In genomic region chr11:44029507-44029845, GRCh38 we compare ENCODE assay signal across 17 cellular contexts. TPM values are rescaled to one million over a fixed set of nuclear protein-coding genes. Genes with fewer than 3 reads are reported as not detected.
"Had no signal": no experiment of that assay in that cellular context is flagged by ENCODE, and none has a peak within 500 bp of the region (broad histone marks: within the 10 kb centered on the region; RNA-seq: fewer than 3 reads in every experiment).

No MANE protein-coding gene starts in this region.

- ATAC-seq: activated CD4-positive, alpha-beta T cell treated with anti-CD3 and anti-CD28 coated beads for 36 hours; activated naive CD4-positive, alpha-beta T cell treated with anti-CD3 and anti-CD28 coated beads, Interleukin-2, amount 50 U/mL, for 72 hours; body of pancreas; foreskin keratinocyte; natural killer cell had no signal

- DNase-seq: activated CD4-positive, alpha-beta memory T cell treated with anti-CD3 and anti-CD28 coated beads for 36 hours; activated CD4-positive, alpha-beta T cell treated with anti-CD3 and anti-CD28 coated beads for 36 hours; activated effector memory CD4-positive, alpha-beta T cell treated with anti-CD3 and anti-CD28 coated beads, Interleukin-2, amount 50 U/mL, for 16 hours; activated T-cell treated with anti-CD3 and anti-CD28 coated beads, Interleukin-2, amount 50 U/mL, for 48 hours; body of pancreas; effector CD8-positive, alpha-beta T cell; foreskin keratinocyte; natural killer cell; stimulated activated CD4-positive, alpha-beta T cell treated with anti-CD3 and anti-CD28 coated beads, Interleukin-12 subunit alpha, Interleukin-12 subunit beta, amount 100 ng/mL, for 4 hours; stimulated activated CD4-positive, alpha-beta T cell treated with anti-CD3 and anti-CD28 coated beads, Interleukin-2, amount 100 ng/mL, for 24 hours; stomach had no signal

- H3K36me3 ChIP-seq: stomach had no signal

- H3K36me3 Mint-ChIP-seq: activated CD4-positive, alpha-beta memory T cell treated with anti-CD3 and anti-CD28 coated beads for 36 hours had no signal

- H3K4me1 Mint-ChIP-seq: activated CD4-positive, alpha-beta T cell treated with anti-CD3 and anti-CD28 coated beads for 36 hours; natural killer cell had no signal

- H3K9me3 ChIP-seq: body of pancreas had no signal

- H3K4me3 Mint-ChIP-seq: activated CD4-positive, alpha-beta memory T cell treated with anti-CD3 and anti-CD28 coated beads for 36 hours; activated CD4-positive, alpha-beta T cell treated with anti-CD3 and anti-CD28 coated beads for 36 hours; natural killer cell had no signal

- H3K9me3 Mint-ChIP-seq: natural killer cell had no signal

- H3K27ac Mint-ChIP-seq: activated CD4-positive, alpha-beta memory T cell treated with anti-CD3 and anti-CD28 coated beads for 36 hours; activated CD4-positive, alpha-beta T cell treated with anti-CD3 and anti-CD28 coated beads for 36 hours; activated naive CD4-positive, alpha-beta T cell treated with anti-CD3 and anti-CD28 coated beads, Interleukin-2, amount 50 U/mL, for 72 hours; natural killer cell had no signal

- H3K4me3 ChIP-seq: body of pancreas, stomach had no signal

- H3K27me3 ChIP-seq: body of pancreas, stomach had no signal

- H3K4me1 ChIP-seq: foreskin keratinocyte had no signal

- H3K27ac ChIP-seq: foreskin keratinocyte, VCaP had no signal

RNA-seq across cellular contexts. Expression of gene ACCSL, which starts 18.3 kb away (rescaled TPM):
- total RNA-seq: activated CD4-positive, alpha-beta memory T cell treated with anti-CD3 and anti-CD28 coated beads for 36 hours; activated CD4-positive, alpha-beta T cell treated with anti-CD3 and anti-CD28 coated beads for 36 hours; body of pancreas; endothelial cell of umbilical vein; foreskin keratinocyte; natural killer cell; omental fat pad; stomach; T-helper 1 cell treated with Interleukin-12 subunit alpha and Interleukin-12 subunit beta and Interleukin-4 antibody, amounts not matched to agents 30 ng/mL and 1 ng/mL, for 36 hours; urinary bladder had no signal
- polyA plus RNA-seq: endothelial cell of umbilical vein, foreskin keratinocyte, stomach, urinary bladder had no signal
